21 cellular contexts compared by ENCODE assay signal in genomic region chr4:26573389-26573794, GRCh38. TPM values are rescaled to one million over a fixed set of nuclear protein-coding genes. Genes with fewer than 3 reads are reported as not detected.
DNase-seq lines count a peak whose midpoint lies in the region; ATAC-seq and TF ChIP-seq lines count a peak whose summit lies in the region.
"Had no signal": no experiment of that assay in that cellular context is flagged by ENCODE, and none has a peak within 500 bp of the region (broad histone marks: within the 10 kb centered on the region; RNA-seq: fewer than 3 reads in every experiment).

No MANE protein-coding gene starts in this region.

- H3K4me3 ChIP-seq in AG04450 (ENCODE audit: low read depth, low read length) (no peak overlapping the region), MM.1S (ENCODE audit: low read length) (no peak overlapping the region)
- H3K4me3 ChIP-seq: thyroid gland had no signal

- peaks cover 10% of the 10 kb centered on the region for H3K4me1 Mint-ChIP-seq in WTC11
- H3K4me1 Mint-ChIP-seq: CD4-positive, CD25-positive, alpha-beta regulatory T cell; stimulated activated naive B cell treated with anti-CD40 and anti-IgM and Interleukin-4, amounts not matched to agents 10 μg/mL and 1 μg/mL and 100 μg/mL, for 72 hours had no signal

- H3K27ac ChIP-seq in AG04450 (ENCODE audit: low read depth, low read length): peak overlapping the region; percentile 22
- no peak overlapping the region for H3K27ac ChIP-seq in MM.1S (ENCODE audit: low read length)
- H3K27ac ChIP-seq: thyroid gland had no signal

- TF ChIP-seq RAD21 in Ishikawa (IDR thresholded peaks at IDR 0.05; ENCODE audit: low read depth): peak; percentile 39

- no peaks in the 10 kb centered on the region for H3K9me3 Mint-ChIP-seq in WTC11
- H3K9me3 Mint-ChIP-seq: activated T-helper 1 cell treated with anti-CD3 and anti-CD28 coated beads, Interleukin-12 subunit alpha, Interleukin-12 subunit beta, Interleukin-2, Interleukin-4 antibody, amounts not matched to agents 30 ng/mL and 10 ng/mL and 1 ng/mL, durations not matched to agents 14 hours and 24 hours and 36 hours; stimulated activated naive B cell treated with anti-CD40 and anti-IgM and Interleukin-4, amounts not matched to agents 10 μg/mL and 1 μg/mL and 100 μg/mL, for 72 hours; T-helper 2 cell treated with Interferon-gamma antibody and Interleukin-4, amounts not matched to agents 5 μg/mL and 100 μg/mL, for 36 hours had no signal

- H3F3A ChIP-seq in MM.1S (ENCODE audit: insufficient read depth, low read length): no peaks in the 10 kb centered on the region

- H2AFZ ChIP-seq in MM.1S (ENCODE audit: low read length): no peak overlapping the region

- CTCF ChIA-PET in AG04450 (lab: Charles Lee): no interaction called here
- CTCF ChIA-PET in WTC11 (lab: Charles Lee): no interaction called here

- no peak overlapping the region for H3K4me2 ChIP-seq in MM.1S (ENCODE audit: low read depth, low read length)

- H3K4me3 Mint-ChIP-seq in WTC11: no peak overlapping the region
- H3K4me3 Mint-ChIP-seq: activated naive CD8-positive, alpha-beta T cell; activated T-helper 1 cell treated with anti-CD3 and anti-CD28 coated beads, Interleukin-12 subunit alpha, Interleukin-12 subunit beta, Interleukin-2, Interleukin-4 antibody, amounts not matched to agents 30 ng/mL and 10 ng/mL and 1 ng/mL, durations not matched to agents 14 hours and 24 hours and 36 hours; CD4-positive, CD25-positive, alpha-beta regulatory T cell; stimulated activated naive B cell treated with anti-CD40 and anti-IgM and Interleukin-4, amounts not matched to agents 10 μg/mL and 1 μg/mL and 100 μg/mL, for 72 hours; T-helper 2 cell treated with Interferon-gamma antibody and Interleukin-4, amounts not matched to agents 5 μg/mL and 100 μg/mL, for 36 hours had no signal

- ATAC-seq in WTC11: peak; percentile 76; the same call in 1 of the 2 replicates
- no peak for ATAC-seq in esophagus mucosa
- no peak for ATAC-seq in HG03045 (IDR thresholded peaks at IDR 0.05; ENCODE audit: unreplicated experiment)
- ATAC-seq: left ventricle myocardium superior; right cardiac atrium; stimulated activated naive B cell treated with anti-CD40 and anti-IgM and Interleukin-4, amounts not matched to agents 10 μg/mL and 1 μg/mL and 100 μg/mL, for 72 hours had no signal

- no peaks in the 10 kb centered on the region; the same call in 1 of the 2 replicates for H3K9me2 ChIP-seq in MM.1S (replicated peaks; ENCODE audit: insufficient read depth, low read length)

- no peaks in the 10 kb centered on the region for H3K9me3 ChIP-seq in AG04450 (ENCODE audit: control insufficient read depth, insufficient read depth, low read length)
- no peaks in the 10 kb centered on the region for H3K9me3 ChIP-seq in MM.1S (replicated peaks; ENCODE audit: insufficient read depth, low read length)
- H3K9me3 ChIP-seq: thyroid gland had no signal

- H3K9ac ChIP-seq in MM.1S (ENCODE audit: low read length): no peak overlapping the region

- no peaks in the 10 kb centered on the region for H3K79me2 ChIP-seq in MM.1S (ENCODE audit: low read length)

- peak; percentile 92 for TF ChIP-seq EP300 in Ishikawa (IDR thresholded peaks at IDR 0.05; ENCODE audit: borderline replicate concordance)

- H3K4me1 ChIP-seq in MM.1S (ENCODE audit: low read length): no peaks in the 10 kb centered on the region
- H3K4me1 ChIP-seq: thyroid gland had no signal

- H3K36me3 Mint-ChIP-seq in WTC11: no peaks in the 10 kb centered on the region
- H3K36me3 Mint-ChIP-seq: activated naive CD8-positive, alpha-beta T cell; CD4-positive, CD25-positive, alpha-beta regulatory T cell; stimulated activated naive B cell treated with anti-CD40 and anti-IgM and Interleukin-4, amounts not matched to agents 10 μg/mL and 1 μg/mL and 100 μg/mL, for 72 hours had no signal

- peak; percentile 13 for DNase-seq in AG04450 (ENCODE audit: low read depth, low spot score)
- no peak for DNase-seq in WTC11 (ENCODE audit: low spot score)
- peak; percentile 47 for DNase-seq in iris pigment epithelial cell (ENCODE audit: low read depth)
- DNase-seq in MM.1S: no peak
- DNase-seq in NCI-H226: no peak
- DNase-seq: activated CD4-positive, CD25-positive, alpha-beta regulatory T cell; Karpas-422; left ventricle myocardium superior; NCI-H1417; NCI-H748 treated with DMSO at 0.1 percent for 48 hours; OCI-M1; right cardiac atrium; stimulated activated naive B cell treated with anti-CD40 and anti-IgM and Interleukin-4, amounts not matched to agents 10 μg/mL and 1 μg/mL and 100 μg/mL, for 72 hours; thyroid gland had no signal

- H3K27me3 ChIP-seq in AG04450 (ENCODE audit: control insufficient read depth, insufficient read depth, low read length): no peaks in the 10 kb centered on the region
- no peaks in the 10 kb centered on the region for H3K27me3 ChIP-seq in MM.1S (replicated peaks; ENCODE audit: insufficient read depth, low read length)
- H3K27me3 ChIP-seq: thyroid gland had no signal

- no peak overlapping the region for H3K27ac Mint-ChIP-seq in WTC11
- H3K27ac Mint-ChIP-seq: activated naive CD8-positive, alpha-beta T cell; activated T-helper 1 cell treated with anti-CD3 and anti-CD28 coated beads, Interleukin-12 subunit alpha, Interleukin-12 subunit beta, Interleukin-2, Interleukin-4 antibody, amounts not matched to agents 30 ng/mL and 10 ng/mL and 1 ng/mL, durations not matched to agents 14 hours and 24 hours and 36 hours; CD4-positive, CD25-positive, alpha-beta regulatory T cell; stimulated activated naive B cell treated with anti-CD40 and anti-IgM and Interleukin-4, amounts not matched to agents 10 μg/mL and 1 μg/mL and 100 μg/mL, for 72 hours; T-helper 2 cell treated with Interferon-gamma antibody and Interleukin-4, amounts not matched to agents 5 μg/mL and 100 μg/mL, for 36 hours had no signal

- H4K20me1 ChIP-seq in MM.1S (ENCODE audit: insufficient read depth, low read length): no peaks in the 10 kb centered on the region

- no peaks in the 10 kb centered on the region for H3K36me3 ChIP-seq in MM.1S (replicated peaks; ENCODE audit: insufficient read depth, low read length)
- H3K36me3 ChIP-seq: thyroid gland had no signal

- TF ChIP-seq CTCF in AG04450 (IDR thresholded peaks at IDR 0.05; ENCODE audit: low read depth, low read length): no peak
- no peak for TF ChIP-seq CTCF in WTC11 (IDR thresholded peaks at IDR 0.05)
- TF ChIP-seq CTCF in MM.1S (IDR thresholded peaks at IDR 0.05; ENCODE audit: low read length): no peak

- H3K27me3 Mint-ChIP-seq in WTC11 (ENCODE audit: low read depth): no peaks in the 10 kb centered on the region; the same call in 1 of the 2 replicates

- POLR2A ChIA-PET in AG04450 (lab: Yijun Ruan, JAX) (no interaction called here), WTC11 (lab: Charles Lee) (no interaction called here)

TF ChIP-seq in Ishikawa, 13 proteins besides CTCF, POLR2A, EP300 and RAD21:
- TF ChIP-seq, protein P1, sequence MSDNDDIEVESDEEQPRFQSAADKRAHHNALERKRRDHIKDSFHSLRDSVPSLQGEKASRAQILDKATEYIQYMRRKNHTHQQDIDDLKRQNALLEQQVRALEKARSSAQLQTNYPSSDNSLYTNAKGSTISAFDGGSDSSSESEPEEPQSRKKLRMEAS (IDR thresholded peaks at IDR 0.05): no peak; the same call in 1 of the 2 replicates
- TF ChIP-seq EGR1 (IDR thresholded peaks at IDR 0.05) (no peak), YY1 (IDR thresholded peaks at IDR 0.05; ENCODE audit: low read depth) (0 out of 2 replicates have a peak, but pooled peaks have one; percentile 58), TEAD4 (IDR thresholded peaks at IDR 0.05) (peak; percentile 91), USF1 (IDR thresholded peaks at IDR 0.05) (no peak), ZBTB7A (IDR thresholded peaks at IDR 0.05; ENCODE audit: low read depth) (no peak), NFIC (IDR thresholded peaks at IDR 0.05) (peak; percentile 92), TCF12 (IDR thresholded peaks at IDR 0.05; ENCODE audit: low read depth) (peak; percentile 83), FOXM1 (IDR thresholded peaks at IDR 0.05; ENCODE audit: borderline replicate concordance, low read depth) (peak; percentile 92)

TF ChIP-seq in WTC11, 78 proteins besides CTCF, POLR2A, EP300 and RAD21 (continues in another document):
- TF ChIP-seq CREB1 (CRISPR knock-in tag; IDR thresholded peaks at IDR 0.05): no peak
- TF ChIP-seq, protein P2, sequence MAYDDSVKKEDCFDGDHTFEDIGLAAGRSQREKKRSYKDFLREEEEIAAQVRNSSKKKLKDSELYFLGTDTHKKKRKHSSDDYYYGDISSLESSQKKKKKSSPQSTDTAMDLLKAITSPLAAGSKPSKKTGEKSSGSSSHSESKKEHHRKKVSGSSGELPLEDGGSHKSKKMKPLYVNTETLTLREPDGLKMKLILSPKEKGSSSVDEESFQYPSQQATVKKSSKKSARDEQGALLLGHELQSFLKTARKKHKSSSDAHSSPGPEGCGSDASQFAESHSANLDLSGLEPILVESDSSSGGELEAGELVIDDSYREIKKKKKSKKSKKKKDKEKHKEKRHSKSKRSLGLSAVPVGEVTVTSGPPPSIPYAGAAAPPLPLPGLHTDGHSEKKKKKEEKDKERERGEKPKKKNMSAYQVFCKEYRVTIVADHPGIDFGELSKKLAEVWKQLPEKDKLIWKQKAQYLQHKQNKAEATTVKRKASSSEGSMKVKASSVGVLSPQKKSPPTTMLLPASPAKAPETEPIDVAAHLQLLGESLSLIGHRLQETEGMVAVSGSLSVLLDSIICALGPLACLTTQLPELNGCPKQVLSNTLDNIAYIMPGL (CRISPR knock-in tag; IDR thresholded peaks at IDR 0.05): no peak
- no peak for TF ChIP-seq SOX15 (CRISPR knock-in tag; IDR thresholded peaks at IDR 0.05)

RNA-seq across cellular contexts. Expression of gene TBC1D19, which starts 10.5 kb away (rescaled TPM):
- 25.9 and 37.0 TPM in 2 replicates for polyA plus RNA-seq in AG04450 (2011; rRNA removed)
- 17.0 and 37.7 TPM in 2 replicates for polyA minus RNA-seq in AG04450 (2011; rRNA and poly(A)+ RNA removed)
- total RNA-seq in WTC11 (2021) (2.1 to 3.1 TPM (median 2.8 TPM) in 3 replicates), esophagus mucosa (2.7 TPM)

Comparison
In these comparisons a context has a peak if more than half of its experiments do, and no peak if none do; other contexts are left out.
1. DNase-seq: peak in AG04450 (single experiment) and iris pigment epithelial cell (single experiment); none in WTC11 (single experiment), MM.1S (single experiment) and NCI-H226 (single experiment).